ENCODE assay signal across 7 cellular contexts in genomic region chr22:50249382-50250248, GRCh38. TPM values are rescaled to one million over a fixed set of nuclear protein-coding genes. Genes with fewer than 3 reads are reported as not detected.
A peak's percentile ranks its signal among the peaks of the same experiment; 100 is the strongest.
DNase-seq lines count a peak whose midpoint lies in the region; ATAC-seq and TF ChIP-seq lines count a peak whose summit lies in the region.
"Had no signal": no experiment of that assay in that cellular context is flagged by ENCODE, and none has a peak within 500 bp of the region (broad histone marks: within the 10 kb centered on the region; RNA-seq: fewer than 3 reads in every experiment).

No MANE protein-coding gene starts in this region.

- no peak overlapping the region for H3K27ac ChIP-seq in heart right ventricle
- no peak overlapping the region for H3K27ac ChIP-seq in endodermal cell (ENCODE audit: low read depth, low read length)

- H3K27ac Mint-ChIP-seq in endodermal cell (no peak overlapping the region), type B pancreatic cell (no peak overlapping the region)

- H3K36me3 Mint-ChIP-seq in endodermal cell (ENCODE audit: low read depth) (peaks cover 14% of the 10 kb centered on the region), type B pancreatic cell (no peaks in the 10 kb centered on the region)

- H3K4me3 ChIP-seq in heart right ventricle (peak overlapping the region in 6 of 10 donors; percentile 75 to 94 (median 82)), endodermal cell (ENCODE audit: low read length) (peak overlapping the region; percentile 86)

- no peaks in the 10 kb centered on the region for H3K9me3 ChIP-seq in heart right ventricle
- H3K9me3 ChIP-seq in endodermal cell (ENCODE audit: control insufficient read depth, low read length), result no peaks in the 10 kb centered on the region

- H3K4me1 ChIP-seq in heart right ventricle (peaks cover 16 to 54% (median 39%) of the 10 kb centered on the region in 9 donors), endodermal cell (ENCODE audit: control insufficient read depth, insufficient read depth, low read length) (peaks cover 3% of the 10 kb centered on the region)

- H3K36me3 ChIP-seq in heart right ventricle, result peaks cover 0 to 34% (median 0%) of the 10 kb centered on the region in 9 donors
- peaks cover 25% of the 10 kb centered on the region for H3K36me3 ChIP-seq in endodermal cell (ENCODE audit: control insufficient read depth, insufficient read depth, low read length)

- peak overlapping the region; percentile 65 for H3K4me3 Mint-ChIP-seq in endodermal cell
- peak overlapping the region; percentile 87 for H3K4me3 Mint-ChIP-seq in type B pancreatic cell

- no peak for TF ChIP-seq CTCF in heart right ventricle (IDR thresholded peaks at IDR 0.05)
- TF ChIP-seq CTCF in endodermal cell (conservative IDR thresholded peaks at IDR 0.05), result no peak
- no peak for TF ChIP-seq CTCF in type B pancreatic cell (conservative IDR thresholded peaks at IDR 0.05)

- no peaks in the 10 kb centered on the region for H3K9me3 Mint-ChIP-seq in endodermal cell
- no peaks in the 10 kb centered on the region for H3K9me3 Mint-ChIP-seq in type B pancreatic cell

- 92 to 93% methylated on average over 29 of the region's 29 CpGs for WGBS in heart right ventricle, 2 donors
- 94 to 95% methylated on average over 17 to 29 of the region's 29 CpGs for WGBS in endodermal cell (ENCODE audit: insufficient coverage in 1 of 2, insufficient read length in 1 of 2), 2 experiments

- DNase-seq in heart right ventricle (no peak), Right ventricle myocardium inferior (ENCODE audit: missing footprints) (no peak), endodermal cell (no peak), type B pancreatic cell (ENCODE audit: extremely low spot score, unreplicated experiment) (no peak), COLO829 (ENCODE audit: low spot score) (no peak)
- DNase-seq: NCI-H2171 treated with DMSO at 0.1 percent for 48 hours had no signal

- H3K4me1 Mint-ChIP-seq in endodermal cell (peaks cover 1% of the 10 kb centered on the region), type B pancreatic cell (ENCODE audit: unreplicated experiment) (peaks cover 4% of the 10 kb centered on the region)

- H3K27me3 Mint-ChIP-seq in endodermal cell (ENCODE audit: insufficient read depth), result no peaks in the 10 kb centered on the region
- H3K27me3 Mint-ChIP-seq in type B pancreatic cell, result no peaks in the 10 kb centered on the region

- H3K9ac ChIP-seq in endodermal cell (ENCODE audit: extremely low read depth, low read length, poor library complexity, severe bottlenecking), result no peak overlapping the region

- intact Hi-C loops in heart right ventricle (cut with DNase I), result loop anchor here in 8 of 10 donors (5.0 to 10.0 kb wide), 6 partner anchors 78 to 275 kb away; partner anchors contain the start of genes LMF2 (in 4 of the 8), NCAPH2 (in 4 of the 8), DENND6B (in 3 of the 8) and PPP6R2 (in 2 of the 8)
- intact Hi-C loops in Right ventricle myocardium inferior (cut with DNase I), result loop anchor here (2.0 to 10.0 kb wide), 3 partner anchors 93 to 365 kb away; partner anchors contain the start of genes LMF2, NCAPH2 and PPP6R2

- ATAC-seq in heart right ventricle (no peak), Right ventricle myocardium inferior (no peak), GM19463 (IDR thresholded peaks at IDR 0.05; ENCODE audit: unreplicated experiment) (no peak)

- H3K27me3 ChIP-seq in heart right ventricle (no peaks in the 10 kb centered on the region), endodermal cell (ENCODE audit: control insufficient read depth, insufficient read depth, low read length, poor library complexity, severe bottlenecking) (no peaks in the 10 kb centered on the region)

RNA-seq across cellular contexts. Expression of gene HDAC10, which starts 1.4 kb away (rescaled TPM):
- total RNA-seq in heart right ventricle, result 10 to 100 TPM in 6 of 10 donors, 1 to 10 TPM in 4; 7.1 to 16.7 (median 10.3) TPM
- polyA plus RNA-seq in heart right ventricle, result 10 to 100 TPM in 1 of 2 donors, 1 to 10 TPM in 1; 7.9 to 20.3 TPM
- total RNA-seq in Right ventricle myocardium inferior, result 14.5 TPM
- 10 to 100 TPM; 57.2 to 62.8 TPM for total RNA-seq in endodermal cell
- 33.2 TPM for polyA plus RNA-seq in endodermal cell (2013, experiment 1 of 2)
- polyA plus RNA-seq in endodermal cell (2013, experiment 2 of 2), result 25.5 TPM
- 29.5 and 37.1 TPM in 2 replicates for total RNA-seq in type B pancreatic cell (ENCODE audit: low replicate concordance)

RNA-seq across cellular contexts. Expression of gene TUBGCP6, which starts 4.8 kb away (rescaled TPM):
- 10 to 100 TPM; 15.5 to 23.3 (median 18.5) TPM for total RNA-seq in heart right ventricle
- 10 to 100 TPM; 14.2 to 40.7 TPM for polyA plus RNA-seq in heart right ventricle
- 17.5 TPM for total RNA-seq in Right ventricle myocardium inferior
- total RNA-seq in endodermal cell, result 10 to 100 TPM; 43.7 to 46.0 TPM
- polyA plus RNA-seq in endodermal cell (2013, experiment 1 of 2), result 39.7 TPM
- polyA plus RNA-seq in endodermal cell (2013, experiment 2 of 2), result 35.7 TPM
- 43.0 and 51.4 TPM in 2 replicates for total RNA-seq in type B pancreatic cell (ENCODE audit: low replicate concordance)

RNA-seq across cellular contexts. Expression of gene MAPK12, which starts 11.9 kb away (rescaled TPM):
- total RNA-seq in heart right ventricle (10 to 100 TPM; 10.6 to 21.9 (median 16.1) TPM), Right ventricle myocardium inferior (18.2 TPM), endodermal cell (10 to 100 TPM; 46.5 to 57.0 TPM), type B pancreatic cell (ENCODE audit: low replicate concordance) (11.4 and 31.3 TPM in 2 replicates)
- polyA plus RNA-seq in heart right ventricle, result 10 to 100 TPM; 14.8 to 23.0 TPM
- 14.6 TPM for polyA plus RNA-seq in endodermal cell (2013, experiment 1 of 2)
- 13.5 TPM for polyA plus RNA-seq in endodermal cell (2013, experiment 2 of 2)

RNA-seq across cellular contexts. Expression of gene MAPK11, which starts 20.6 kb away (rescaled TPM):
- 10 to 100 TPM in 2 of 10 donors, 1 to 10 TPM in 8; 4.3 to 11.3 (median 7.1) TPM for total RNA-seq in heart right ventricle
- 10 to 100 TPM; 11.6 to 18.0 TPM for polyA plus RNA-seq in heart right ventricle
- total RNA-seq in Right ventricle myocardium inferior, result 10.0 TPM
- total RNA-seq in endodermal cell, result under 1 TPM; 0.33 to 0.40 TPM
- polyA plus RNA-seq in endodermal cell (2013, experiment 1 of 2), result 8.8 TPM
- 8.3 TPM for polyA plus RNA-seq in endodermal cell (2013, experiment 2 of 2)
- 4.0 and 7.4 TPM in 2 replicates for total RNA-seq in type B pancreatic cell (ENCODE audit: low replicate concordance)

RNA-seq across cellular contexts. Expression of gene SELENOO, which starts 48.8 kb away (rescaled TPM):
- total RNA-seq in heart right ventricle, result 10 to 100 TPM in 9 of 10 donors, 1 to 10 TPM in 1; 9.6 to 24.6 (median 11.9) TPM
- 10 to 100 TPM; 22.6 to 29.8 TPM for polyA plus RNA-seq in heart right ventricle
- 15.5 TPM for total RNA-seq in Right ventricle myocardium inferior
- total RNA-seq in endodermal cell, result 10 to 100 TPM; 22.2 to 22.9 TPM
- polyA plus RNA-seq in endodermal cell (2013, experiment 1 of 2), result 17.4 TPM
- 17.2 TPM for polyA plus RNA-seq in endodermal cell (2013, experiment 2 of 2)
- total RNA-seq in type B pancreatic cell (ENCODE audit: low replicate concordance), result 23.8 and 28.5 TPM in 2 replicates
